ENCODE assay signal across 25 cellular contexts in the genomic region with DNA sequence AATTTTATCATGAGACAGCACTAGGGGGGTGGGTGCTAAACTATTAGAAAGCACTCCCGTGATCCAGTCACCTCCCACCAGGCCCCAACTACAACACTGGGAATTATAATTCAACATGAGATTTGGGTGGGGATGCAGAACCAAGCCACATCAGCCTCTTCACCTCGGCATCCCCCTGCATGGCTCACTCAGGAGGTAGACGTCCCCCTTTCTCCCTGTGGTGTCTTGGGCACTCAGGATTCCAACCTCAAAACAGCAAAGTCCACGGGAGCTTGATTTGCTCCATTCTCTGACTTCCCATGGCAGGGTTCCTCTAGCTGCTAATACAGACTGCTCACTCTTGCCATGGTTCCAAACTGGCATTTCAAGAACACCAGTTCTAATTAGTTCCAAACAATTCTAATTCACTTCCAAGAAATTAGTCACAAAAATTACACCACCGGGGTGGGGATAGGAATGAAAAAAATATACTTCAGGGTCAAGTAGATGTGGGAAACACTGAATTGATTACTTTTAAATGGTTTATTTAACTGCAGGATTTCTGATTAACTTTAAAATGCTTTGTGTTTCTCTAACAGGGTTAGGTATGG.
"Had no signal": no experiment of that assay in that cellular context is flagged by ENCODE, and none has a peak within 500 bp of the region (broad histone marks: within the 10 kb centered on the region; RNA-seq: fewer than 3 reads in every experiment).

No MANE protein-coding gene starts in this region.

- H3K27ac ChIP-seq: ascending aorta, dorsolateral prefrontal cortex, lower lobe of right lung, sigmoid colon, stomach, suprapubic skin, tibial nerve had no signal

- H3K9me3 ChIP-seq: ascending aorta, lower lobe of right lung, sigmoid colon, stomach, suprapubic skin, tibial nerve had no signal

- H3K4me2 ChIP-seq: smooth muscle cell had no signal

- H3K27me3 Mint-ChIP-seq: activated T-cell treated with anti-CD3 and anti-CD28 coated beads, Interleukin-2, amount 50 U/mL, for 24 hours had no signal

- H3K36me3 Mint-ChIP-seq: activated naive CD4-positive, alpha-beta T cell treated with anti-CD3 and anti-CD28 coated beads, Interleukin-2, amount 50 U/mL, for 72 hours; immature natural killer cell; naive B cell; stimulated activated memory B cell treated with anti-CD40 and anti-IgM and Interleukin-4, amounts not matched to agents 10 μg/mL and 1 μg/mL and 100 μg/mL, for 72 hours had no signal

- H3K4me3 ChIP-seq: ascending aorta, dorsolateral prefrontal cortex, lower lobe of right lung, sigmoid colon, smooth muscle cell, stomach, suprapubic skin, tibial nerve had no signal

- H3K4me1 Mint-ChIP-seq: activated T-helper 17 cell treated with anti-CD3 and anti-CD28 coated beads, Interleukin-2, amount 50 U/mL, for 72 hours; central memory CD8-positive, alpha-beta T cell; immature natural killer cell; naive B cell; stimulated activated memory B cell treated with anti-CD40 and anti-IgM and Interleukin-4, amounts not matched to agents 10 μg/mL and 1 μg/mL and 100 μg/mL, for 72 hours; T-helper 17 cell had no signal

- H3K27ac Mint-ChIP-seq: activated CD8-positive, alpha-beta T cell treated with anti-CD3 and anti-CD28 coated beads, Interleukin-2, amount 10 ng/mL, durations not matched to agents 7 days and 5 days; activated naive CD4-positive, alpha-beta T cell treated with anti-CD3 and anti-CD28 coated beads, Interleukin-2, amount 50 U/mL, for 72 hours; activated T-cell treated with anti-CD3 and anti-CD28 coated beads, Interleukin-2, amount 50 U/mL, for 24 hours; activated T-helper 17 cell treated with anti-CD3 and anti-CD28 coated beads, Interleukin-2, amount 50 U/mL, for 72 hours; immature natural killer cell; stimulated activated memory B cell treated with anti-CD40 and anti-IgM and Interleukin-4, amounts not matched to agents 10 μg/mL and 1 μg/mL and 100 μg/mL, for 72 hours; T-helper 17 cell had no signal

- H3K4me1 ChIP-seq: ascending aorta, lower lobe of right lung, sigmoid colon, stomach, suprapubic skin, tibial nerve had no signal

- H3K4me3 Mint-ChIP-seq: activated CD8-positive, alpha-beta T cell treated with anti-CD3 and anti-CD28 coated beads, Interleukin-2, amount 10 ng/mL, durations not matched to agents 7 days and 5 days; activated T-cell treated with anti-CD3 and anti-CD28 coated beads, Interleukin-2, amount 50 U/mL, for 24 hours; activated T-helper 17 cell treated with anti-CD3 and anti-CD28 coated beads, Interleukin-2, amount 50 U/mL, for 72 hours; central memory CD8-positive, alpha-beta T cell; immature natural killer cell; naive B cell; stimulated activated memory B cell treated with anti-CD40 and anti-IgM and Interleukin-4, amounts not matched to agents 10 μg/mL and 1 μg/mL and 100 μg/mL, for 72 hours; T-helper 17 cell had no signal

- DNase-seq: activated CD4-positive, alpha-beta T cell treated with anti-CD3 and anti-CD28 coated beads, Interleukin-2, amount 50 U/mL, for 1 hour; activated CD8-positive, alpha-beta memory T cell treated with anti-CD3 and anti-CD28 coated beads, Interleukin-2, amount 50 U/mL, for 4 hours; activated CD8-positive, alpha-beta T cell treated with anti-CD3 and anti-CD28 coated beads, Interleukin-2, amount 10 ng/mL, durations not matched to agents 7 days and 5 days; activated T-cell treated with anti-CD3 and anti-CD28 coated beads, Interleukin-2, amount 50 U/mL, for 24 hours; dorsolateral prefrontal cortex; foreskin fibroblast; immature natural killer cell; lower lobe of right lung; mesendoderm; naive B cell; occipital lobe; posterior cingulate gyrus; retina; sigmoid colon; stimulated activated CD4-positive, alpha-beta T cell treated with anti-CD3 and anti-CD28 coated beads, Interleukin-15, amount 100 ng/mL, for 24 hours; stomach; T-helper 17 cell had no signal

- H3K27me3 ChIP-seq: ascending aorta, dorsolateral prefrontal cortex, sigmoid colon, stomach, suprapubic skin, tibial nerve had no signal

- H3K9me3 Mint-ChIP-seq: activated T-cell treated with anti-CD3 and anti-CD28 coated beads, Interleukin-2, amount 50 U/mL, for 24 hours; activated T-helper 17 cell treated with anti-CD3 and anti-CD28 coated beads, Interleukin-2, amount 50 U/mL, for 72 hours; central memory CD8-positive, alpha-beta T cell; immature natural killer cell; naive B cell; stimulated activated memory B cell treated with anti-CD40 and anti-IgM and Interleukin-4, amounts not matched to agents 10 μg/mL and 1 μg/mL and 100 μg/mL, for 72 hours had no signal
